Comparison of ENCODE assay signal across 12 cellular contexts in the genomic region with DNA sequence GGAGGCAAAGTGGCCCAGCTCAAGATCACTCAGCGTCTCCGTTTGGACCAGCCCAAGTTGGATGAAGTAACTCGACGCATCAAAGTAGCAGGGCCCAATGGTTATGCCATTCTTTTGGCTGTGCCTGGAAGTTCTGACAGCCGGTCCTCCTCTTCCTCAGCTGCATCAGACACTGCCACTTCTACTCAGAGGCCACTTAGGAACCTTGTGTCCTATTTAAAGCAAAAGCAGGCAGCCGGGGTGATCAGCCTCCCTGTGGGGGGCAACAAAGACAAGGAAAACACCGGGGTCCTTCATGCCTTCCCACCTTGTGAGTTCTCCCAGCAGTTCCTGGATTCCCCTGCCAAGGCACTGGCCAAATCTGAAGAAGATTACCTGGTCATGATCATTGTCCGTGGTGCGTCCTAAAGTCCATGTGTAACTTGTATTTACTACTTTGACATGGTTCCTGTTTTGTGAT. TPM values are rescaled to one million over a fixed set of nuclear protein-coding genes. Genes with fewer than 3 reads are reported as not detected.
DNase-seq lines count a peak whose midpoint lies in the region; ATAC-seq, FAIRE-seq and TF ChIP-seq lines count a peak whose summit lies in the region.
"Had no signal": no experiment of that assay in that cellular context is flagged by ENCODE, and none has a peak within 500 bp of the region (broad histone marks: within the 10 kb centered on the region; RNA-seq: fewer than 3 reads in every experiment).

No MANE protein-coding gene starts in this region.

- H3K9ac ChIP-seq in GM12878 (ENCODE audit: control insufficient read depth, insufficient read depth, low read length) (peak overlapping the region; percentile 58), mesendoderm (ENCODE audit: low read length) (peak overlapping the region; percentile 23)

- no peak for ATAC-seq in GM12878
- ATAC-seq in GM21737 (IDR thresholded peaks at IDR 0.05; ENCODE audit: unreplicated experiment): no peak
- ATAC-seq in GM19397 (IDR thresholded peaks at IDR 0.05; ENCODE audit: unreplicated experiment): no peak
- ATAC-seq: foreskin keratinocyte had no signal

- H3K18ac ChIP-seq in mesendoderm (ENCODE audit: low read length): no peak overlapping the region

- H3K4me2 ChIP-seq in GM12878 (ENCODE audit: control insufficient read depth, insufficient read depth): peak overlapping the region; percentile 75
- peak overlapping the region; percentile 28 for H3K4me2 ChIP-seq in mesendoderm (ENCODE audit: low read length)

- H3K27ac ChIP-seq in GM12878 (ENCODE audit: control insufficient read depth, insufficient read depth) (no peak overlapping the region), mesendoderm (ENCODE audit: low read depth, low read length) (no peak overlapping the region)
- H3K27ac ChIP-seq: foreskin keratinocyte had no signal

- H3K4ac ChIP-seq in mesendoderm (ENCODE audit: low read depth, low read length): no peak overlapping the region

- H3K4me1 ChIP-seq in HAP-1 (peaks cover 50% of the 10 kb centered on the region), GM12878 (ENCODE audit: control insufficient read depth, insufficient read depth, low read length) (peaks cover 8% of the 10 kb centered on the region), mesendoderm (ENCODE audit: control insufficient read depth, low read depth, low read length) (peaks cover 8% of the 10 kb centered on the region)

- H3K4me3 ChIP-seq in BJ (ENCODE audit: low read depth, low read length) (peak overlapping the region; percentile 3; the same call in 1 of the 2 replicates), HAP-1 (peak overlapping the region; percentile 97), GM12878 (peak overlapping the region; percentile 83), mesendoderm (ENCODE audit: low read length) (no peak overlapping the region)

- no peak overlapping the region for H4K5ac ChIP-seq in mesendoderm (ENCODE audit: low read length)

- peaks cover 6% of the 10 kb centered on the region; the same call in 1 of the 2 replicates for H4K20me1 ChIP-seq in GM12878 (ENCODE audit: control insufficient read depth, insufficient read depth)

- RAD21 ChIA-PET in GM12878 (lab: Charles Lee; ENCODE audit: unreplicated experiment): interaction anchor here (0.8 to 1.7 kb wide), 3 partner anchors 9 to 48 kb away, joined by 3 to 4 read pairs (median 3); no protein-coding TSS in a partner anchor

- no peak overlapping the region for H3K23ac ChIP-seq in mesendoderm (ENCODE audit: low read length)

- H3K27me3 ChIP-seq in BJ (ENCODE audit: control insufficient read depth, insufficient read depth, low read length): no peaks in the 10 kb centered on the region
- H3K27me3 ChIP-seq in HAP-1 (ENCODE audit: low read depth): no peaks in the 10 kb centered on the region
- no peaks in the 10 kb centered on the region for H3K27me3 ChIP-seq in GM12878 (replicated peaks in 1 of 2; ENCODE audit: control insufficient read depth in 2 of 2, insufficient read depth in 2 of 2, low read length in 1 of 2)
- H3K27me3 ChIP-seq in mesendoderm (ENCODE audit: insufficient read depth, low read length, poor library complexity): no peaks in the 10 kb centered on the region
- H3K27me3 ChIP-seq: foreskin keratinocyte had no signal

- peak overlapping the region; percentile 40 for H3K56ac ChIP-seq in mesendoderm (ENCODE audit: low read length)

- H3K79me1 ChIP-seq in mesendoderm (ENCODE audit: low read length): no peaks in the 10 kb centered on the region

- SMC1A ChIA-PET in GM12878 (lab: Charles Lee; ENCODE audit: uncharacterized antibody, unreplicated experiment): interaction anchor here (1.0 to 6.4 kb wide), 5 partner anchors 7 to 134 kb away, joined by 3 to 51 read pairs (median 6); no protein-coding TSS in a partner anchor

- H2BK5ac ChIP-seq in mesendoderm (ENCODE audit: low read length): no peak overlapping the region

- in situ Hi-C loops in HAP-1 (cut with MboI; ENCODE audit: low sequenced_read_pairs) (no loop called here), GM12878 (cut with MboI) (no loop called here)

- H3K9me3 ChIP-seq in HAP-1 (no peaks in the 10 kb centered on the region), GM12878 (replicated peaks; ENCODE audit: control insufficient read depth, insufficient read depth, low read length) (no peaks in the 10 kb centered on the region)

- H3K79me2 ChIP-seq in GM12878 (ENCODE audit: control insufficient read depth, insufficient read depth, low read length): peaks cover 79% of the 10 kb centered on the region
- peaks cover 67% of the 10 kb centered on the region for H3K79me2 ChIP-seq in mesendoderm (ENCODE audit: control insufficient read depth, insufficient read depth, low read length)

- TF ChIP-seq RAD21 in GM12878 (IDR thresholded peaks at IDR 0.05; ENCODE audit: insufficient read depth, low read depth, low read length): no peak

- intact Hi-C loops in GM12878 (cut with micrococcal nuclease; ENCODE audit: unreplicated experiment): no loop called here

- no peak overlapping the region for H4K8ac ChIP-seq in mesendoderm (ENCODE audit: low read depth, low read length)

- H2AFZ ChIP-seq in GM12878 (ENCODE audit: control insufficient read depth, low read depth, low read length): no peak overlapping the region

- no TSS peak for BruUV-seq in GM12878 (replicated peaks; lab: Mats Ljungman, UMichigan)

- DNase-seq in BJ (ENCODE audit: low read depth): no peak
- DNase-seq in HAP-1 (ENCODE audit: low spot score in 2 of 2): no peak
- no peak for DNase-seq in GM12878 (ENCODE audit: low read depth, low spot score)
- DNase-seq in mesendoderm: peak; percentile 28
- no peak for DNase-seq in NCI-H446 treated with DMSO at 0.1 percent for 48 hours (lab: John Stamatoyannopoulos, UW)
- DNase-seq in SW480 (ENCODE audit: low spot score): no peak
- DNase-seq: activated naive CD4-positive, alpha-beta T cell treated with Interleukin-2 at 50 U/mL for 16 hours; foreskin keratinocyte; NCI-H1694 had no signal

- no peak for TF ChIP-seq POLR2A in GM12878 (IDR thresholded peaks at IDR 0.05; ENCODE audit: low read depth, low read length)

- peaks cover 6% of the 10 kb centered on the region; the same call in 1 of the 2 replicates for H3K36me3 ChIP-seq in BJ (ENCODE audit: control insufficient read depth, insufficient read depth, low read length)
- H3K36me3 ChIP-seq in HAP-1 (replicated peaks): peaks cover 58% of the 10 kb centered on the region
- H3K36me3 ChIP-seq in GM12878 (ENCODE audit: control insufficient read depth in 2 of 2, insufficient read depth in 2 of 2, low read length in 1 of 2): peaks cover 9 to 16% of the 10 kb centered on the region in 2 experiments; a peak in 3 of 4 replicates
- peaks cover 3% of the 10 kb centered on the region for H3K36me3 ChIP-seq in mesendoderm (ENCODE audit: control insufficient read depth, insufficient read depth, low read length)

- TF ChIP-seq CTCF in BJ (IDR thresholded peaks at IDR 0.05; ENCODE audit: insufficient read depth, low read depth, low read length): no peak
- TF ChIP-seq CTCF in GM12878 (IDR thresholded peaks at IDR 0.05 in 2 of 3, conservative IDR thresholded peaks at IDR 0.05 in 1 of 3; ENCODE audit: control insufficient read depth in 2 of 3, extremely low read depth in 1 of 3, insufficient read depth in 1 of 3, low read depth in 3 of 3, low read length in 3 of 3): no peak

- TF ChIP-seq EP300 in GM12878 (IDR thresholded peaks at IDR 0.05; ENCODE audit: borderline replicate concordance in 1 of 2, control insufficient read depth in 1 of 2, low read depth in 2 of 2, low read length in 2 of 2): no peak

- FAIRE-seq in GM12878 (lab: Jason Lieb, UNC): no peak
- FAIRE-seq: G401.6 had no signal

- H2AK5ac ChIP-seq in mesendoderm (ENCODE audit: low read length): no peak overlapping the region

- H2BK15ac ChIP-seq in mesendoderm (replicated peaks; ENCODE audit: low read depth): no peak overlapping the region

- WGBS in GM12878 (ENCODE audit: insufficient coverage, insufficient replicate concordance, low lambda C conversion rate, missing lambda C conversion rate): 45% methylated on average over 9 of the region's 9 CpGs
- no CpG with 5 or more reads among the region's 9 CpGs for WGBS in mesendoderm (ENCODE audit: extremely low coverage, insufficient coverage, low lambda C conversion rate)

- POLR2A ChIA-PET in BJ (lab: Charles Lee): no interaction called here
- POLR2A ChIA-PET in GM12878 (lab: Charles Lee): interaction anchor here (1.0 to 1.4 kb wide), 3 partner anchors 9 to 46 kb away, joined by 3 to 7 read pairs (median 5); no protein-coding TSS in a partner anchor

- CTCF ChIA-PET in BJ (lab: Yijun Ruan, JAX): interaction anchor here (0.8 to 1.0 kb wide), 2 partner anchors 149 to 254 kb away, joined by 3 read pairs; no protein-coding TSS in a partner anchor
- CTCF ChIA-PET in GM12878 (lab: Yijun Ruan, JAX): interaction anchor here (0.6 to 8.5 kb wide), 6 partner anchors 16 to 134 kb away, joined by 3 to 62 read pairs (median 3); a partner anchor contains a TSS

- no peak overlapping the region for H2BK120ac ChIP-seq in mesendoderm (ENCODE audit: low read depth, low read length)

RNA-seq across cellular contexts. Expression of a gene that starts 2.7 kb away (rescaled TPM):
- 9.7 and 10.2 TPM in 2 replicates for polyA plus RNA-seq in BJ (2011; rRNA removed)
- 37.2 and 56.9 TPM in 2 replicates for polyA minus RNA-seq in BJ (2011; rRNA and poly(A)+ RNA removed)
- 214 and 247 TPM in 2 replicates for total RNA-seq in GM12878 (2013; cell fraction: nucleolus; rRNA removed)
- total RNA-seq in GM12878 (2014; rRNA removed): 62.5 and 63.2 TPM in 2 replicates
- total RNA-seq in GM12878 (2014; rRNA removed; fragmentation: Illumina TruSeq; extraction: Trizol): 44.4 and 47.3 TPM in 2 replicates
- total RNA-seq in GM12878 (2021): 47.8 and 51.6 TPM in 2 replicates
- 8.2 TPM for polyA plus RNA-seq in GM12878 (2011; ENCODE audit: low read depth)
- 25.6 and 31.2 TPM in 2 replicates for polyA plus RNA-seq in GM12878 (2011; rRNA removed)
- 32.2 and 32.8 TPM in 2 replicates for polyA plus RNA-seq in GM12878 (2011; cell fraction: cytosol; rRNA removed)
- 43.3 and 43.7 TPM in 2 replicates for polyA plus RNA-seq in GM12878 (2011; cell fraction: nucleus; rRNA removed)
- polyA plus RNA-seq in GM12878 (2012): 14.8 and 17.7 TPM in 2 replicates
- polyA plus RNA-seq in GM12878 (2014; fragmentation: Illumina TruSeq; extraction: Trizol): 11.3 and 15.6 TPM in 2 replicates
- 1 to 10 TPM; 3.1 to 3.6 TPM for polyA plus RNA-seq in GM12878 (2014; fragmentation: Nextera tagmentation; extraction: Ambion mirVana)
- 26.7 and 27.0 TPM in 2 replicates for polyA plus RNA-seq in GM12878 (2014; rRNA removed)
- 10 to 100 TPM; 25.1 to 26.4 TPM for polyA plus RNA-seq in GM12878 (2016; fragmentation: Nextera tagmentation; extraction: Ambion mirVana)
- polyA minus RNA-seq in GM12878 (2011; rRNA and poly(A)+ RNA removed): 141 and 217 TPM in 2 replicates
- polyA minus RNA-seq in GM12878 (2011; cell fraction: cytosol; rRNA and poly(A)+ RNA removed): 43.8 and 44.7 TPM in 2 replicates
- polyA minus RNA-seq in GM12878 (2011; cell fraction: nucleus; rRNA and poly(A)+ RNA removed): 156 and 252 TPM in 2 replicates
- polyA plus RNA-seq in mesendoderm (2013, experiment 1 of 2): 14.9 TPM
- 14.0 TPM for polyA plus RNA-seq in mesendoderm (2013, experiment 2 of 2)

RNA-seq across cellular contexts. Expression of a gene that starts 48.9 kb away (rescaled TPM):
- polyA plus RNA-seq in BJ (2011; rRNA removed) (20.8 and 49.4 TPM in 2 replicates), GM12878 (2011; rRNA removed) (0.57 and 0.95 TPM in 2 replicates), GM12878 (2014; fragmentation: Illumina TruSeq; extraction: Trizol) (0.26 and 0.52 TPM in 2 replicates), GM12878 (2014; fragmentation: Nextera tagmentation; extraction: Ambion mirVana) (under 1 TPM; 0.15 to 0.45 TPM), GM12878 (2014; rRNA removed) (0.08 and 0.26 TPM in 2 replicates), GM12878 (2016; fragmentation: Nextera tagmentation; extraction: Ambion mirVana) (1 to 10 TPM; 2.1 to 2.2 TPM)
- polyA minus RNA-seq in BJ (2011; rRNA and poly(A)+ RNA removed): 23.9 and 26.9 TPM in 2 replicates
- total RNA-seq in GM12878 (2013; cell fraction: nucleolus; rRNA removed): 2.3 and 3.2 TPM in 2 replicates
- total RNA-seq in GM12878 (2014; rRNA removed) (0.17 and 0.22 TPM in 2 replicates), GM12878 (2014; rRNA removed; fragmentation: Illumina TruSeq; extraction: Trizol) (0.09 and 0.13 TPM in 2 replicates), GM12878 (2021) (not detected in 2 replicates)
- 0.39 TPM for polyA plus RNA-seq in GM12878 (2011; ENCODE audit: low read depth)
- 0.18 and 0.27 TPM in 2 replicates for polyA plus RNA-seq in GM12878 (2011; cell fraction: cytosol; rRNA removed)
- polyA plus RNA-seq in GM12878 (2011; cell fraction: nucleus; rRNA removed): 0.44 and 0.76 TPM in 2 replicates
- 0.48 and 0.62 TPM in 2 replicates for polyA plus RNA-seq in GM12878 (2012)
- 0.36 and 0.88 TPM in 2 replicates for polyA minus RNA-seq in GM12878 (2011; rRNA and poly(A)+ RNA removed)
- polyA minus RNA-seq in GM12878 (2011; cell fraction: cytosol; rRNA and poly(A)+ RNA removed): not detected in 2 replicates
- 0.38 TPM in 1 of 2 replicates, not detected in the other for polyA minus RNA-seq in GM12878 (2011; cell fraction: nucleus; rRNA and poly(A)+ RNA removed)
- 0.28 TPM for polyA plus RNA-seq in mesendoderm (2013, experiment 1 of 2)
- 0.29 TPM for polyA plus RNA-seq in mesendoderm (2013, experiment 2 of 2)
